Comparison of ENCODE assay signal across 2 cellular contexts in the genomic region with DNA sequence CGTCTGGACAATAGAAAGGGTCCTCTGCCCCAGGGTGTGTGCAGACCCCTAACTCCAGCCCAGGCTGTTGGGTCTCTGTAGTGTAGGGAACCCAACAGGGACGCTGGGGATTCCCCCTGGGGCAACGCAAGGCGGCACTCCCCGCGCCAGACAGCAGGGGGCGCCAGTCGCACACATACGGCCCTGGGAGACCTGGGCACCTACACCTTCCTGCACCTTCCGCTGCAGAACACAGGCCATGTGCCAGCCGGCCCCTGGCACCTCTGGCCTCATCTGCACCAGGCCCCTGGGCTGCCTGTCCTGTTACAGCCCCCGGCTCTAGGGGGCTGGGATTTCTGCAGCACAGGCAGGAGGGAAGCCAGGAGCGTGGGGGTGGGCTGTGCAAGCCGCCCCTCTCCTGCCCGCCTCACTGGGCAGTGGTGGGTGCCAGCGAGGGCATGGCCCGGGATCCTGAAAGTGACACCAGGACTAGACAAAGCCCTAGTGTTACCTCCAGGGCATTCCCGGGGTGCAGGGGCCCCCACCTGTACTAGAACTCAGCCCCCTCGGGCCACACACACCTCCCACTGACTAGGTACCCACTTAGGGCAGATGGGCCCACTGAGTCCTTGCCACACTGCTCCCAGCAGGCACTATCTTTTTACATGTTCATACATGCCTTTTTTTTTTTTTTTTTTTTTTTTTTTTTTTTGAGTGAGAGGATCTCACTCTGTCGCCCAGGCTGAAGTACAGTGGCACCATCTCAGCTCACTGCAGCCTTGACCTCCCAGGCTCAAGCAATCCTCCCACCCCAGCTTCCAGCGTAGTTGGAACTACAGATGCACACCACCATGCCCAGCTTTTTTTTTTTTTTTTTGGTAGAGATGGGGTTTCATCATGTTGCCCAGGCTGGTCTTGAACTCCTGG.
A peak's percentile ranks its signal among the peaks of the same experiment; 100 is the strongest.
TF ChIP-seq lines count a peak whose summit lies in the region.

No MANE protein-coding gene starts in this region.

TF ChIP-seq in HCT116, 20 proteins besides CTCF, POLR2A, EP300 and RAD21:
- TF ChIP-seq EGR1 (IDR thresholded peaks at IDR 0.05; ENCODE audit: low read depth), result no peak
- TF ChIP-seq CBX3 (IDR thresholded peaks at IDR 0.05; ENCODE audit: low read depth), result no peak
- TF ChIP-seq, protein P1, sequence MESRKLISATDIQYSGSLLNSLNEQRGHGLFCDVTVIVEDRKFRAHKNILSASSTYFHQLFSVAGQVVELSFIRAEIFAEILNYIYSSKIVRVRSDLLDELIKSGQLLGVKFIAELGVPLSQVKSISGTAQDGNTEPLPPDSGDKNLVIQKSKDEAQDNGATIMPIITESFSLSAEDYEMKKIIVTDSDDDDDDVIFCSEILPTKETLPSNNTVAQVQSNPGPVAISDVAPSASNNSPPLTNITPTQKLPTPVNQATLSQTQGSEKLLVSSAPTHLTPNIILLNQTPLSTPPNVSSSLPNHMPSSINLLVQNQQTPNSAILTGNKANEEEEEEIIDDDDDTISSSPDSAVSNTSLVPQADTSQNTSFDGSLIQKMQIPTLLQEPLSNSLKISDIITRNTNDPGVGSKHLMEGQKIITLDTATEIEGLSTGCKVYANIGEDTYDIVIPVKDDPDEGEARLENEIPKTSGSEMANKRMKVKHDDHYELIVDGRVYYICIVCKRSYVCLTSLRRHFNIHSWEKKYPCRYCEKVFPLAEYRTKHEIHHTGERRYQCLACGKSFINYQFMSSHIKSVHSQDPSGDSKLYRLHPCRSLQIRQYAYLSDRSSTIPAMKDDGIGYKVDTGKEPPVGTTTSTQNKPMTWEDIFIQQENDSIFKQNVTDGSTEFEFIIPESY (IDR thresholded peaks at IDR 0.05; ENCODE audit: extremely low read depth, insufficient replicate concordance, low read length), result no peak
- no peak for TF ChIP-seq CEBPB (IDR thresholded peaks at IDR 0.05; ENCODE audit: low read depth)
- no peak for TF ChIP-seq FOSL1 (IDR thresholded peaks at IDR 0.05; ENCODE audit: low read depth)
- TF ChIP-seq EZH2 (IDR thresholded peaks at IDR 0.05), result no peak
- TF ChIP-seq SP1 (IDR thresholded peaks at IDR 0.05; ENCODE audit: low read depth), result no peak
- peak; percentile 8 for TF ChIP-seq YY1 (IDR thresholded peaks at IDR 0.05; ENCODE audit: extremely low read depth, insufficient replicate concordance, low read depth, low read length)
- no peak for TF ChIP-seq JUND (IDR thresholded peaks at IDR 0.05)

TF ChIP-seq in K562, 482 proteins besides CTCF, POLR2A, EP300 and RAD21:
- TF ChIP-seq HIVEP1 (CRISPR knock-in tag; IDR thresholded peaks at IDR 0.05) (no peak), MAZ (CRISPR knock-in tag; conservative IDR thresholded peaks at IDR 0.05 in 1 of 2, IDR thresholded peaks at IDR 0.05 in 1 of 2) (peak in 1 of 2 experiments; percentile 35; a peak in 1 of 4 replicates), SMC3 (conservative IDR thresholded peaks at IDR 0.05; ENCODE audit: insufficient read depth, low read depth, low read length) (peak; percentile 88), DEAF1 (CRISPR knock-in tag; IDR thresholded peaks at IDR 0.05) (peak; percentile 72), STAG1 (CRISPR knock-in tag; IDR thresholded peaks at IDR 0.05; ENCODE audit: borderline replicate concordance) (peak; percentile 94), ZNF511 (CRISPR knock-in tag; IDR thresholded peaks at IDR 0.05) (no peak), RB1 (IDR thresholded peaks at IDR 0.05; ENCODE audit: low read depth) (peak; percentile 65; the same call in 1 of the 2 replicates), ZNF121 (CRISPR knock-in tag; conservative IDR thresholded peaks at IDR 0.05) (peak; percentile 55; the same call in 1 of the 2 replicates), MYNN (IDR thresholded peaks at IDR 0.05) (peak; percentile 42; the same call in 1 of the 2 replicates), MYNN (CRISPR knock-in tag; IDR thresholded peaks at IDR 0.05) (no peak), RHOXF2B (CRISPR knock-in tag; conservative IDR thresholded peaks at IDR 0.05) (no peak)
- TF ChIP-seq, protein P2, sequence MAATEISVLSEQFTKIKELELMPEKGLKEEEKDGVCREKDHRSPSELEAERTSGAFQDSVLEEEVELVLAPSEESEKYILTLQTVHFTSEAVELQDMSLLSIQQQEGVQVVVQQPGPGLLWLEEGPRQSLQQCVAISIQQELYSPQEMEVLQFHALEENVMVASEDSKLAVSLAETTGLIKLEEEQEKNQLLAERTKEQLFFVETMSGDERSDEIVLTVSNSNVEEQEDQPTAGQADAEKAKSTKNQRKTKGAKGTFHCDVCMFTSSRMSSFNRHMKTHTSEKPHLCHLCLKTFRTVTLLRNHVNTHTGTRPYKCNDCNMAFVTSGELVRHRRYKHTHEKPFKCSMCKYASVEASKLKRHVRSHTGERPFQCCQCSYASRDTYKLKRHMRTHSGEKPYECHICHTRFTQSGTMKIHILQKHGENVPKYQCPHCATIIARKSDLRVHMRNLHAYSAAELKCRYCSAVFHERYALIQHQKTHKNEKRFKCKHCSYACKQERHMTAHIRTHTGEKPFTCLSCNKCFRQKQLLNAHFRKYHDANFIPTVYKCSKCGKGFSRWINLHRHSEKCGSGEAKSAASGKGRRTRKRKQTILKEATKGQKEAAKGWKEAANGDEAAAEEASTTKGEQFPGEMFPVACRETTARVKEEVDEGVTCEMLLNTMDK (IDR thresholded peaks at IDR 0.05; ENCODE audit: borderline replicate concordance, insufficient read depth, low read depth, low read length, poor library complexity, severe bottlenecking), result peak; percentile 61
